Comparison of ENCODE assay signal across 8 cellular contexts in the genomic region with DNA sequence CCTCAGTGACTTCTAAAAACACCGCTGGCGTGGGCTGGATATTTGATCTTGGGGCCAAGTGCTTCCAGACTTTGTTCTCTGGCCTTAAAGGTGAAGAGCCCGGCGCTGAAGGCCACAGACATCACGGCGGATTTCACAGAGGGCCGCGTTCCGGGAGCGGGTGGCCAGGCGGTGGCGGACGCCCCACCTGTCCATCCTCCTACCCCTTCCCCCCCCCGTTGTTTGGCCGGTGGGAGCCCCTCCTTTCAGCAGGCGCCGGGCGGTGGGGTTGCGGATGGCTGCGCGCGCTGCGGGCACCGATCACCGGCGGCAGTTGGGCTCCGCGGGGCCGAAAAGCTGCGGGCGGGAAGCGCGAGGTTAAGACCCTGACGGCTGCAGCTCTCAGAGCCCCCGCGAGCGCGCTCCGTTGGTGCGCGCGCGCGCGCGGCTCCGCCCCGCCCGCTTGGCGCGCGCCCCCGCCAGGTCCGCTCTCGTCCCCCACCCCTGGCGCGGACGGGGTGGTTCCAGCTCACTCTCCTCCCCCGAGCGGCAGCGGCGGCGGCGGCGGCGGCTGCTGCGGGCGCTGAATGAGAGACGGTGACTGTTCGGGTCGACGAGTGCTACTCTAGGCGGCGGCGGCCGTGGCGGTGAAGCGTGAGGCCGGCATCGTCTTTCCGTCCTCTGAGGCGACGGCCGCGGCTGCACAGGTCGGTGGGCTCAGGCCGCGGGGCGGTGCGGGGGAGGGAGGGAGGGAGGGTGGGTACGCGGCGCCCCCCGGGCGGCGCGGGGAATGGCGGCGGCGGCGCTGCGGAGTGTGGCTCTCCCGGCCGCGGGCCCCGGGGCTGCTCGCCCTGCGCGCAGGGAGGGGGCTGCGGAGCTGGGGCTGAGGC. TPM values are rescaled to one million over a fixed set of nuclear protein-coding genes. Genes with fewer than 3 reads are reported as not detected.
A peak's percentile ranks its signal among the peaks of the same experiment; 100 is the strongest.
DNase-seq lines count a peak whose midpoint lies in the region; ATAC-seq and TF ChIP-seq lines count a peak whose summit lies in the region.

A gene with protein sequence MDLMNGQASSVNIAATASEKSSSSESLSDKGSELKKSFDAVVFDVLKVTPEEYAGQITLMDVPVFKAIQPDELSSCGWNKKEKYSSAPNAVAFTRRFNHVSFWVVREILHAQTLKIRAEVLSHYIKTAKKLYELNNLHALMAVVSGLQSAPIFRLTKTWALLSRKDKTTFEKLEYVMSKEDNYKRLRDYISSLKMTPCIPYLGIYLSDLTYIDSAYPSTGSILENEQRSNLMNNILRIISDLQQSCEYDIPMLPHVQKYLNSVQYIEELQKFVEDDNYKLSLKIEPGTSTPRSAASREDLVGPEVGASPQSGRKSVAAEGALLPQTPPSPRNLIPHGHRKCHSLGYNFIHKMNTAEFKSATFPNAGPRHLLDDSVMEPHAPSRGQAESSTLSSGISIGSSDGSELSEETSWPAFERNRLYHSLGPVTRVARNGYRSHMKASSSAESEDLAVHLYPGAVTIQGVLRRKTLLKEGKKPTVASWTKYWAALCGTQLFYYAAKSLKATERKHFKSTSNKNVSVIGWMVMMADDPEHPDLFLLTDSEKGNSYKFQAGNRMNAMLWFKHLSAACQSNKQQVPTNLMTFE (plus strand): TSS at position 511 of the 869 bp plus-strand sequence. CDS start 51,521 bp downstream, outside the sequence.

- peaks cover 0 to 5% of the 10 kb centered on the region in 2 donors for H3K4me1 ChIP-seq in left lung

- no peaks in the 10 kb centered on the region for H3K27me3 ChIP-seq in left lung

- H3K4me3 ChIP-seq in left lung = peak within 1 kb of the TSS; percentile 85 to 92

- no peak for TF ChIP-seq CTCF in left lung (IDR thresholded peaks at IDR 0.05)

- H3K9me3 ChIP-seq in left lung = no peaks in the 10 kb centered on the region

- no peaks in the 10 kb centered on the region for H3K36me3 ChIP-seq in left lung

- peak; percentile 39 for TF ChIP-seq POLR2A in GM18526 (IDR thresholded peaks at IDR 0.05; ENCODE audit: extremely low read depth, insufficient read length)

- peak; percentile 69 for ATAC-seq in HG03045 (IDR thresholded peaks at IDR 0.05; ENCODE audit: unreplicated experiment)
- peak; percentile 92 for ATAC-seq in left lung

- intact Hi-C loops in left lung (cut with DNase I) = no loop called here

- peak within 1 kb of the TSS; percentile 81 to 83 for H3K27ac ChIP-seq in left lung

- DNase-seq in A172 (ENCODE audit: low spot score) (peak; percentile 62), NCI-H2227 treated with DMSO at 0.1 percent for 48 hours (lab: John Stamatoyannopoulos, UW) (peak; percentile 79), dermis blood vessel endothelial cell (peak; percentile 86), left lung (peak; percentile 77 to 93)
- DNase-seq in activated CD4-positive, alpha-beta T cell treated with anti-CD3 and anti-CD28 coated beads, Interleukin-2, amount 50 U/mL, for 24 hours (ENCODE audit: low read depth in 1 of 2, low spot score in 1 of 2) = peak; percentile 10 to 40
- DNase-seq in stimulated activated CD4-positive, alpha-beta T cell treated with anti-CD3 and anti-CD28 coated beads, Interleukin-2, amount 100 ng/mL, for 48 hours = peak; percentile 27 to 48

RNA-seq across cellular contexts. Expression of the gene that starts here (rescaled TPM):
- total RNA-seq in A172 (2014; rRNA removed; shearing (Covaris generic)) = 13.5 and 16.5 TPM in 2 replicates
- total RNA-seq in dermis blood vessel endothelial cell = 38.5 and 57.9 TPM in 2 replicates
- total RNA-seq in left lung = 10 to 100 TPM in 1 of 2 donors, 1 to 10 TPM in 1; 9.0 to 10.5 TPM

Comparison
In these comparisons a context has a peak if more than half of its experiments do, and no peak if none do; other contexts are left out.
1. Peak in every context shown above with its lines: DNase-seq, ATAC-seq, H3K4me3 ChIP-seq and H3K27ac ChIP-seq.
2. DNase-seq: peak in every context shown above with its lines; median percentile 86 in dermis blood vessel endothelial cell; 85 in left lung; 79 in NCI-H2227 treated with DMSO at 0.1 percent for 48 hours; 62 in A172; 38 in stimulated activated CD4-positive, alpha-beta T cell treated with anti-CD3 and anti-CD28 coated beads, Interleukin-2, amount 100 ng/mL, for 48 hours; 25 in activated CD4-positive, alpha-beta T cell treated with anti-CD3 and anti-CD28 coated beads, Interleukin-2, amount 50 U/mL, for 24 hours.